In genomic region chr11:30107899-30108298, GRCh38 we compare ENCODE assay signal across 15 cellular contexts.
DNase-seq lines count a peak whose midpoint lies in the region; ATAC-seq and TF ChIP-seq lines count a peak whose summit lies in the region.
"Had no signal": no experiment of that assay in that cellular context is flagged by ENCODE, and none has a peak within 500 bp of the region (broad histone marks: within the 10 kb centered on the region; RNA-seq: fewer than 3 reads in every experiment).

No MANE protein-coding gene starts in this region.

- intact Hi-C loops in Right ventricle myocardium inferior (cut with DNase I) = no loop called here
- intact Hi-C loops in Right ventricle myocardium superior (cut with DNase I) = no loop called here
- intact Hi-C loops in aorta (cut with DNase I) = no loop called here
- intact Hi-C loops in spleen (cut with DNase I; ENCODE audit: low total_unique reads) = no loop called here

- H2AFZ ChIP-seq in fibroblast of lung (ENCODE audit: low read length) = no peak overlapping the region

- H3K9me3 ChIP-seq in SJCRH30 (replicated peaks) (no peaks in the 10 kb centered on the region), fibroblast of lung (ENCODE audit: control insufficient read depth, insufficient read depth, low read depth, low read length) (no peaks in the 10 kb centered on the region), aorta (ENCODE audit: control insufficient read depth, low read length) (no peaks in the 10 kb centered on the region), spleen (peaks cover 0 to 6% (median 4%) of the 10 kb centered on the region in 8 donors)

- no peaks in the 10 kb centered on the region for H3K27me3 ChIP-seq in SJCRH30
- no peaks in the 10 kb centered on the region for H3K27me3 ChIP-seq in fibroblast of lung (ENCODE audit: control insufficient read depth, insufficient read depth, low read length)
- no peaks in the 10 kb centered on the region for H3K27me3 ChIP-seq in aorta (ENCODE audit: control insufficient read depth in 1 of 2, insufficient read depth in 2 of 2, low read length in 1 of 2)
- H3K27me3 ChIP-seq in spleen (replicated peaks in 1 of 7) = no peaks in the 10 kb centered on the region

- H3K4me1 ChIP-seq in SJCRH30 (peaks cover 8% of the 10 kb centered on the region), fibroblast of lung (ENCODE audit: control insufficient read depth, extremely low read depth, insufficient read depth, low read length) (no peaks in the 10 kb centered on the region), aorta (ENCODE audit: control insufficient read depth in 1 of 2, insufficient read depth in 2 of 2, low read length in 2 of 2) (no peaks in the 10 kb centered on the region), spleen (no peaks in the 10 kb centered on the region)

- TF ChIP-seq CTCF in fibroblast of lung (conservative IDR thresholded peaks at IDR 0.05 in 1 of 2, IDR thresholded peaks at IDR 0.05 in 1 of 2; ENCODE audit: low read depth in 1 of 2, low read length in 2 of 2) = no peak
- no peak for TF ChIP-seq CTCF in coronary artery (IDR thresholded peaks at IDR 0.05)
- no peak for TF ChIP-seq CTCF in spleen (IDR thresholded peaks at IDR 0.05 in 8 of 11, conservative IDR thresholded peaks at IDR 0.05 in 3 of 11)

- H4K20me1 ChIP-seq in fibroblast of lung (ENCODE audit: control insufficient read depth, extremely low read depth, insufficient read depth, low read length) = no peaks in the 10 kb centered on the region

- H3K79me2 ChIP-seq in fibroblast of lung (ENCODE audit: control insufficient read depth, insufficient read depth, low read length) = no peaks in the 10 kb centered on the region

- DNase-seq in Right ventricle myocardium inferior (ENCODE audit: missing footprints) = no peak
- DNase-seq in Right ventricle myocardium superior = no peak
- DNase-seq in SJCRH30 = peak; percentile 9 to 43
- DNase-seq in fibroblast of lung (ENCODE audit: low read depth in 2 of 2) = peak; percentile 59 to 65
- DNase-seq in aorta = no peak
- DNase-seq in coronary artery (ENCODE audit: low spot score) = no peak
- no peak for DNase-seq in spleen
- DNase-seq: GF-D8; MM.1S; naive B cell; NCI-H748 treated with DMSO at 0.1 percent for 48 hours; stimulated activated CD4-positive, alpha-beta T cell treated with anti-CD3 and anti-CD28 coated beads, Interleukin-15, amount 100 ng/mL, for 24 hours; stimulated activated naive CD8-positive, alpha-beta T cell treated with anti-CD3 and anti-CD28 coated beads, Interleukin-15, amount 100 ng/mL, for 72 hours had no signal

- H3K36me3 ChIP-seq in SJCRH30 = no peaks in the 10 kb centered on the region
- no peaks in the 10 kb centered on the region for H3K36me3 ChIP-seq in fibroblast of lung (ENCODE audit: control insufficient read depth, insufficient read depth, low read length)
- no peaks in the 10 kb centered on the region for H3K36me3 ChIP-seq in aorta (ENCODE audit: control insufficient read depth in 1 of 2, insufficient read depth in 2 of 2, low read length in 1 of 2)
- H3K36me3 ChIP-seq in spleen = no peaks in the 10 kb centered on the region

- H3K4me3 ChIP-seq in SJCRH30 = no peak overlapping the region
- H3K4me3 ChIP-seq in fibroblast of lung (replicated peaks in 1 of 4; ENCODE audit: control extremely low read depth in 1 of 4, insufficient read depth in 1 of 4, low read depth in 3 of 4, low read length in 4 of 4) = no peak overlapping the region
- no peak overlapping the region for H3K4me3 ChIP-seq in aorta (ENCODE audit: low read length in 2 of 2)
- no peak overlapping the region for H3K4me3 ChIP-seq in coronary artery
- H3K4me3 ChIP-seq in spleen = no peak overlapping the region

- peak; percentile 44 for ATAC-seq in Right ventricle myocardium inferior
- ATAC-seq in Right ventricle myocardium superior (ENCODE audit: poor library complexity) = no peak
- ATAC-seq in aorta (ENCODE audit: low FRiP score) = peak; percentile 68
- ATAC-seq in GM21447 (IDR thresholded peaks at IDR 0.05; ENCODE audit: unreplicated experiment) = no peak
- ATAC-seq: activated T-helper 17 cell treated with anti-CD3 and anti-CD28 coated beads, Interleukin-2, amount 50 U/mL, for 72 hours; stimulated activated naive CD8-positive, alpha-beta T cell treated with anti-CD3 and anti-CD28 coated beads, Interleukin-15, amount 100 ng/mL, for 72 hours had no signal

- no peak overlapping the region for H3K9ac ChIP-seq in fibroblast of lung (ENCODE audit: insufficient read depth, low read length)

- H3K4me2 ChIP-seq in fibroblast of lung (ENCODE audit: extremely low read depth, insufficient read depth, low read length) = no peak overlapping the region

- H3K27ac ChIP-seq in SJCRH30 (no peak overlapping the region), fibroblast of lung (ENCODE audit: insufficient read depth, low read length) (no peak overlapping the region), aorta (ENCODE audit: low read depth in 1 of 2, low read length in 2 of 2) (no peak overlapping the region), coronary artery (no peak overlapping the region), spleen (no peak overlapping the region)

- WGBS in aorta, 2 donors = 22 to 32% methylated on average over 2 of the region's 2 CpGs
- WGBS in spleen, 5 donors = 59 to 89% (median 71%) methylated on average over 2 of the region's 2 CpGs

- TF ChIP-seq POLR2A in spleen (IDR thresholded peaks at IDR 0.05) = no peak

Comparison
In these comparisons a context has a peak if more than half of its experiments do, and no peak if none do; other contexts are left out.
1. ATAC-seq: peak in Right ventricle myocardium inferior (single experiment) and aorta (single experiment); none in Right ventricle myocardium superior (single experiment) and GM21447 (single experiment).
2. DNase-seq: peak in SJCRH30 (2 of 2) and fibroblast of lung (2 of 2); none in Right ventricle myocardium inferior (single experiment), Right ventricle myocardium superior (single experiment), aorta (0 of 2), coronary artery (single experiment) and spleen (single experiment).